ENCODE assay signal across 2 cellular contexts in genomic region chr10:12184165-12184564, GRCh38.
TF ChIP-seq lines count a peak whose summit lies in the region.

No MANE protein-coding gene starts in this region.

TF ChIP-seq in liver, 16 proteins besides CTCF, POLR2A, EP300 and RAD21:
- TF ChIP-seq SP1 (IDR thresholded peaks at IDR 0.05), result peak; percentile 52
- no peak for TF ChIP-seq REST (IDR thresholded peaks at IDR 0.05)
- no peak for TF ChIP-seq FOXA1 (IDR thresholded peaks at IDR 0.05)
- TF ChIP-seq HNF4A (conservative IDR thresholded peaks at IDR 0.05), result peak in 1 of 2 donors; percentile 36
- peak; percentile 64 to 71 for TF ChIP-seq RXRA (IDR thresholded peaks at IDR 0.05)
- no peak for TF ChIP-seq GABPA (IDR thresholded peaks at IDR 0.05 in 1 of 2, conservative IDR thresholded peaks at IDR 0.05 in 1 of 2)
- TF ChIP-seq EGR1 (IDR thresholded peaks at IDR 0.05; ENCODE audit: low read depth in 2 of 2), result no peak
- TF ChIP-seq HNF4G (IDR thresholded peaks at IDR 0.05), result no peak
TF ChIP-seq in liver: peak in this region for 3.

TF ChIP-seq in HepG2, 621 proteins besides CTCF, POLR2A, EP300 and RAD21:
- no peak for TF ChIP-seq TRIM22 (IDR thresholded peaks at IDR 0.05)
- TF ChIP-seq KAT8 (CRISPR knock-in tag; IDR thresholded peaks at IDR 0.05), result no peak
- no peak for TF ChIP-seq JARID2 (CRISPR knock-in tag; IDR thresholded peaks at IDR 0.05; ENCODE audit: insufficient replicate concordance)
- no peak for TF ChIP-seq ZNF460 (CRISPR knock-in tag; IDR thresholded peaks at IDR 0.05; ENCODE audit: borderline replicate concordance)
- TF ChIP-seq, protein P1, sequence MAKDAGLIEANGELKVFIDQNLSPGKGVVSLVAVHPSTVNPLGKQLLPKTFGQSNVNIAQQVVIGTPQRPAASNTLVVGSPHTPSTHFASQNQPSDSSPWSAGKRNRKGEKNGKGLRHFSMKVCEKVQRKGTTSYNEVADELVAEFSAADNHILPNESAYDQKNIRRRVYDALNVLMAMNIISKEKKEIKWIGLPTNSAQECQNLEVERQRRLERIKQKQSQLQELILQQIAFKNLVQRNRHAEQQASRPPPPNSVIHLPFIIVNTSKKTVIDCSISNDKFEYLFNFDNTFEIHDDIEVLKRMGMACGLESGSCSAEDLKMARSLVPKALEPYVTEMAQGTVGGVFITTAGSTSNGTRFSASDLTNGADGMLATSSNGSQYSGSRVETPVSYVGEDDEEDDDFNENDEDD (CRISPR knock-in tag; IDR thresholded peaks at IDR 0.05; ENCODE audit: borderline replicate concordance), result no peak
- no peak for TF ChIP-seq SRSF9 (IDR thresholded peaks at IDR 0.05; ENCODE audit: borderline replicate concordance, insufficient read depth, low read depth, low read length, poor library complexity, severe bottlenecking)
- TF ChIP-seq, protein P2, sequence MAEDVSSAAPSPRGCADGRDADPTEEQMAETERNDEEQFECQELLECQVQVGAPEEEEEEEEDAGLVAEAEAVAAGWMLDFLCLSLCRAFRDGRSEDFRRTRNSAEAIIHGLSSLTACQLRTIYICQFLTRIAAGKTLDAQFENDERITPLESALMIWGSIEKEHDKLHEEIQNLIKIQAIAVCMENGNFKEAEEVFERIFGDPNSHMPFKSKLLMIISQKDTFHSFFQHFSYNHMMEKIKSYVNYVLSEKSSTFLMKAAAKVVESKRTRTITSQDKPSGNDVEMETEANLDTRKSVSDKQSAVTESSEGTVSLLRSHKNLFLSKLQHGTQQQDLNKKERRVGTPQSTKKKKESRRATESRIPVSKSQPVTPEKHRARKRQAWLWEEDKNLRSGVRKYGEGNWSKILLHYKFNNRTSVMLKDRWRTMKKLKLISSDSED (CRISPR knock-in tag; IDR thresholded peaks at IDR 0.05), result no peak
- TF ChIP-seq, protein P3, sequence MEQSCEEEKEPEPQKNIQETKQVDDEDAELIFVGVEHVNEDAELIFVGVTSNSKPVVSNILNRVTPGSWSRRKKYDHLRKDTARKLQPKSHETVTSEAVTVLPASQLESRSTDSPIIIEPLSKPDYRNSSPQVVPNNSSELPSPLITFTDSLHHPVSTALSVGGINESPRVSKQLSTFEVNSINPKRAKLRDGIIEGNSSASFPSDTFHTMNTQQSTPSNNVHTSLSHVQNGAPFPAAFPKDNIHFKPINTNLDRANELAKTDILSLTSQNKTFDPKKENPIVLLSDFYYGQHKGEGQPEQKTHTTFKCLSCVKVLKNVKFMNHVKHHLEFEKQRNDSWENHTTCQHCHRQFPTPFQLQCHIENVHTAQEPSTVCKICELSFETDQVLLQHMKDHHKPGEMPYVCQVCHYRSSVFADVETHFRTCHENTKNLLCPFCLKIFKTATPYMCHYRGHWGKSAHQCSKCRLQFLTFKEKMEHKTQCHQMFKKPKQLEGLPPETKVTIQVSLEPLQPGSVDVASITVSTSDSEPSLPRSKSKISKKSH (CRISPR knock-in tag; IDR thresholded peaks at IDR 0.05; ENCODE audit: borderline replicate concordance), result no peak
